Comparison of ENCODE assay signal across 8 cellular contexts in the genomic region with DNA sequence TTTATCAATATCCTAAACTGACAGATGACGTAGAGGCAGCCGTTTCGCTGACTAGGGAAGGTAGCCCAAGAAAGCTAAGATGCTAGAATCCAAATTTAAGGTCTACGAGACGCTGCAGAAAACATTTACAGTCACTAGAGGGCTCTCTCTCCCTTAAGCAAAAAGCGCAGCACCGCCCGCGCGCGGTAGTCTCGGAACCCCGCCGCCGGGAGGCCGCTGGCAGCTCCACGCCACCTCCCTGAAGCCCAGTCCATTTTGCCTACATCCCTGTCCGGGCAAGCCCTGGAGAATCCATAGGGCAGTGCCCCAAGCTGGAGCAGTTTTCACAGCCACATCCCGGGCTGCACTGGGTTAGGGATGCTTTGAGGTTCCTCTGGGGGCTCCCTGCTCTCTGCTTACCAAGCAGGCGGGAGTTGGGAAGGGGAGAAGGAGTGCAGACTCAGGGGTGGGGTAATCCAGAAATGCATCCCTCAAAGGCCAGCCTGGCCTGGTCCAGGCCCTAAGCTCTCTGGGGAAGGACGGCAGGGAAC. TPM values are rescaled to one million over a fixed set of nuclear protein-coding genes. Genes with fewer than 3 reads are reported as not detected.
DNase-seq lines count a peak whose midpoint lies in the region; ATAC-seq, FAIRE-seq and TF ChIP-seq lines count a peak whose summit lies in the region.

No MANE protein-coding gene starts in this region.

- H3K4me3 ChIP-seq in GM12878: no peak overlapping the region
- peak overlapping the region; percentile 7; the same call in 1 of the 2 replicates for H3K4me3 ChIP-seq in iPS DF 6.9 (ENCODE audit: low read length)
- H3K4me3 ChIP-seq in skeletal muscle cell (ENCODE audit: low read depth, low read length): no peak overlapping the region

- TF ChIP-seq RAD21 in GM12878 (IDR thresholded peaks at IDR 0.05; ENCODE audit: insufficient read depth, low read depth, low read length): peak; percentile 71

- peak; percentile 77 to 90 (median 77) for TF ChIP-seq CTCF in GM12878 (IDR thresholded peaks at IDR 0.05 in 2 of 3, conservative IDR thresholded peaks at IDR 0.05 in 1 of 3; ENCODE audit: control insufficient read depth in 2 of 3, extremely low read depth in 1 of 3, insufficient read depth in 1 of 3, low read depth in 3 of 3, low read length in 3 of 3)

- peak; percentile 85 for FAIRE-seq in GM12878 (lab: Jason Lieb, UNC)

- peak; percentile 41 for DNase-seq in activated gamma-delta T cell treated with Interleukin-2 at 50 U/mL for 16 hours
- no peak for DNase-seq in activated gamma-delta T cell (lab: John Stamatoyannopoulos, UW)
- DNase-seq in NCI-H2081 (lab: John Stamatoyannopoulos, UW): peak; percentile 77 to 87
- peak; percentile 34 for DNase-seq in T1000 (lab: John Stamatoyannopoulos, UW)
- no peak for DNase-seq in GM12878 (ENCODE audit: low read depth, low spot score)
- DNase-seq in iPS DF 6.9 (ENCODE audit: low read depth, low spot score): no peak
- peak; percentile 16 for DNase-seq in skeletal muscle cell (ENCODE audit: low read depth)

- H4K20me1 ChIP-seq in GM12878 (ENCODE audit: control insufficient read depth, insufficient read depth): no peaks in the 10 kb centered on the region

- peak overlapping the region; percentile 17; the same call in 1 of the 2 replicates for H3K4me2 ChIP-seq in GM12878 (ENCODE audit: control insufficient read depth, insufficient read depth)

- CTCF ChIA-PET in GM12878 (lab: Yijun Ruan, JAX): interaction anchor here (0.5 to 4.2 kb wide), 46 partner anchors 10 to 1793 kb away, joined by 3 to 62 read pairs (median 5); no protein-coding TSS in a partner anchor

- SMC1A ChIA-PET in GM12878 (lab: Charles Lee; ENCODE audit: uncharacterized antibody, unreplicated experiment): interaction anchor here (0.7 to 2.4 kb wide), 18 partner anchors 8 to 457 kb away, joined by 3 to 21 read pairs (median 5); no protein-coding TSS in a partner anchor

- WGBS in GM12878 (ENCODE audit: insufficient coverage, insufficient replicate concordance, low lambda C conversion rate, missing lambda C conversion rate): 2% methylated on average over 21 of the region's 21 CpGs
- whole genome bisulfite sequencing in iPS DF 6.9 (ENCODE audit: insufficient coverage, insufficient read length): no CpG with 5 or more reads among the region's 21 CpGs

- no peak overlapping the region for H2AFZ ChIP-seq in GM12878 (ENCODE audit: control insufficient read depth, low read depth, low read length)

- RAD21 ChIA-PET in GM12878 (lab: Charles Lee; ENCODE audit: unreplicated experiment): interaction anchor here (0.8 to 3.3 kb wide), 12 partner anchors 14 to 457 kb away, joined by 3 to 40 read pairs (median 5); no protein-coding TSS in a partner anchor

- ATAC-seq in GM12878: peak; percentile 95
- ATAC-seq in HG02610 (IDR thresholded peaks at IDR 0.05; ENCODE audit: unreplicated experiment): no peak

- no peak overlapping the region for H3K9ac ChIP-seq in GM12878 (ENCODE audit: control insufficient read depth, insufficient read depth, low read length)

- POLR2A ChIA-PET in GM12878 (lab: Charles Lee): interaction anchor here (0.8 kb wide), 1 partner anchor 55 kb away, joined by 3 read pairs; no protein-coding TSS in a partner anchor

- no peak overlapping the region for H3K27ac ChIP-seq in GM12878 (ENCODE audit: control insufficient read depth, insufficient read depth)
- no peak overlapping the region for H3K27ac ChIP-seq in iPS DF 6.9 (ENCODE audit: low read length)

- no peak for TF ChIP-seq EP300 in GM12878 (IDR thresholded peaks at IDR 0.05; ENCODE audit: borderline replicate concordance in 1 of 2, control insufficient read depth in 1 of 2, low read depth in 2 of 2, low read length in 2 of 2)

- H3K4me1 ChIP-seq in GM12878 (ENCODE audit: control insufficient read depth, insufficient read depth, low read length) (no peaks in the 10 kb centered on the region), iPS DF 6.9 (ENCODE audit: control insufficient read depth, insufficient read depth, low read length) (no peaks in the 10 kb centered on the region; the same call in 1 of the 2 replicates)

- H3K27me3 ChIP-seq in GM12878 (replicated peaks in 1 of 2; ENCODE audit: control insufficient read depth in 2 of 2, insufficient read depth in 2 of 2, low read length in 1 of 2): peaks cover 18 to 27% of the 10 kb centered on the region in 2 experiments
- H3K27me3 ChIP-seq in iPS DF 6.9 (ENCODE audit: control insufficient read depth, insufficient read depth, low read length): peaks cover 34% of the 10 kb centered on the region

- TF ChIP-seq POLR2A in GM12878 (IDR thresholded peaks at IDR 0.05; ENCODE audit: low read depth, low read length): no peak

- H3K9me3 ChIP-seq in GM12878 (replicated peaks; ENCODE audit: control insufficient read depth, insufficient read depth, low read length) (no peaks in the 10 kb centered on the region), iPS DF 6.9 (ENCODE audit: control insufficient read depth, insufficient read depth, low read length) (no peaks in the 10 kb centered on the region)

- no TSS peak for BruUV-seq in GM12878 (replicated peaks; lab: Mats Ljungman, UMichigan)

- in situ Hi-C loops in GM12878 (cut with MboI): no loop called here

- H3K36me3 ChIP-seq in GM12878 (ENCODE audit: control insufficient read depth in 2 of 2, insufficient read depth in 2 of 2, low read length in 1 of 2) (no peaks in the 10 kb centered on the region), iPS DF 6.9 (ENCODE audit: control insufficient read depth, insufficient read depth, low read length) (no peaks in the 10 kb centered on the region)

- intact Hi-C loops in GM12878 (cut with micrococcal nuclease; ENCODE audit: unreplicated experiment): loop anchor here (1.0 to 10.0 kb wide), 3 partner anchors 76 to 168 kb away; no protein-coding TSS in a partner anchor

- H3K79me2 ChIP-seq in GM12878 (ENCODE audit: control insufficient read depth, insufficient read depth, low read length): no peaks in the 10 kb centered on the region

TF ChIP-seq in GM12878, 131 proteins besides CTCF, POLR2A, EP300 and RAD21:
- TF ChIP-seq SMAD5 (IDR thresholded peaks at IDR 0.05; ENCODE audit: low read depth) (no peak), YY1 (IDR thresholded peaks at IDR 0.05; ENCODE audit: low read depth, low read length) (no peak), IKZF1 (conservative IDR thresholded peaks at IDR 0.05) (0 out of 2 replicates have a peak, but pooled peaks have one; percentile 25), WRNIP1 (IDR thresholded peaks at IDR 0.05; ENCODE audit: borderline replicate concordance, low read depth, low read length) (no peak), PAX5 (IDR thresholded peaks at IDR 0.05; ENCODE audit: borderline replicate concordance, low read depth, low read length) (no peak), POLR2AphosphoS5 (IDR thresholded peaks at IDR 0.05; ENCODE audit: low read length) (no peak), EGR1 (IDR thresholded peaks at IDR 0.05; ENCODE audit: borderline replicate concordance in 1 of 2, low read depth in 2 of 2, low read length in 2 of 2) (0 out of 3 replicates have a peak, but pooled peaks of 1 of the 2 experiments have one; percentile 50), SIN3A (IDR thresholded peaks at IDR 0.05; ENCODE audit: low read depth, low read length) (no peak), RELB (IDR thresholded peaks at IDR 0.05; ENCODE audit: low read depth) (no peak), NR2F1 (conservative IDR thresholded peaks at IDR 0.05) (no peak), SIX5 (IDR thresholded peaks at IDR 0.05; ENCODE audit: low read depth, low read length, severe bottlenecking) (no peak), CHD1 (IDR thresholded peaks at IDR 0.05; ENCODE audit: low read depth, low read length) (no peak), NR2C1 (IDR thresholded peaks at IDR 0.05) (no peak), FOXK2 (IDR thresholded peaks at IDR 0.05) (no peak), RUNX3 (IDR thresholded peaks at IDR 0.05; ENCODE audit: low read length) (no peak), SMC3 (IDR thresholded peaks at IDR 0.05; ENCODE audit: borderline replicate concordance, low read length) (peak; percentile 77), DPF2 (IDR thresholded peaks at IDR 0.05) (no peak), ZNF24 (IDR thresholded peaks at IDR 0.05) (no peak), CHD2 (IDR thresholded peaks at IDR 0.05; ENCODE audit: borderline replicate concordance, low read depth, low read length) (no peak)

RNA-seq across cellular contexts. Expression of gene DPYSL5, which starts 1.5 kb away (rescaled TPM):
- total RNA-seq in GM12878 (2013; cell fraction: nucleolus; rRNA removed): not detected in 2 replicates
- total RNA-seq in GM12878 (2014; rRNA removed) (not detected in 2 replicates), GM12878 (2014; rRNA removed; fragmentation: Illumina TruSeq; extraction: Trizol) (not detected in 2 replicates), GM12878 (2021) (not detected in 2 replicates)
- polyA plus RNA-seq in GM12878 (2011; ENCODE audit: low read depth): not detected
- polyA plus RNA-seq in GM12878 (2011; rRNA removed) (not detected in 2 replicates), GM12878 (2014; fragmentation: Illumina TruSeq; extraction: Trizol) (not detected in 2 replicates), GM12878 (2014; fragmentation: Nextera tagmentation; extraction: Ambion mirVana) (not detected), GM12878 (2014; rRNA removed) (not detected in 2 replicates), GM12878 (2016; fragmentation: Nextera tagmentation; extraction: Ambion mirVana) (not detected)
- 0.03 TPM in 1 of 2 replicates, not detected in the other for polyA plus RNA-seq in GM12878 (2011; cell fraction: cytosol; rRNA removed)
- polyA plus RNA-seq in GM12878 (2011; cell fraction: nucleus; rRNA removed): not detected in 2 replicates
- polyA plus RNA-seq in GM12878 (2012): not detected in 2 replicates
- 0.37 TPM in 1 of 2 replicates, not detected in the other for polyA minus RNA-seq in GM12878 (2011; rRNA and poly(A)+ RNA removed)
- not detected in 2 replicates for polyA minus RNA-seq in GM12878 (2011; cell fraction: cytosol; rRNA and poly(A)+ RNA removed)
- not detected in 2 replicates for polyA minus RNA-seq in GM12878 (2011; cell fraction: nucleus; rRNA and poly(A)+ RNA removed)

Comparison
In these comparisons a context has a peak if more than half of its experiments do, and no peak if none do; other contexts are left out.
1. DNase-seq: peak in activated gamma-delta T cell treated with Interleukin-2 at 50 U/mL for 16 hours (single experiment), NCI-H2081 (2 of 2), T1000 (single experiment) and skeletal muscle cell (single experiment); none in activated gamma-delta T cell (single experiment), GM12878 (single experiment) and iPS DF 6.9 (single experiment).